Comparison of ENCODE assay signal across 19 cellular contexts in genomic region chr7:108310351-108310750, GRCh38.
DNase-seq lines count a peak whose midpoint lies in the region; ATAC-seq and TF ChIP-seq lines count a peak whose summit lies in the region.
"Had no signal": no experiment of that assay in that cellular context is flagged by ENCODE, and none has a peak within 500 bp of the region (broad histone marks: within the 10 kb centered on the region; RNA-seq: fewer than 3 reads in every experiment).

No MANE protein-coding gene starts in this region.

- intact Hi-C loops in CD14-positive monocyte (cut with micrococcal nuclease) = no loop called here
- intact Hi-C loops in CD8-positive, alpha-beta T cell (cut with DNase I, micrococcal nuclease) = no loop called here

- CTCF ChIA-PET in CD8-positive, alpha-beta T cell (lab: Charles Lee) = no interaction called here

- H3K36me3 Mint-ChIP-seq in CD14-positive monocyte = no peaks in the 10 kb centered on the region
- peaks cover 15% of the 10 kb centered on the region for H3K36me3 Mint-ChIP-seq in CD8-positive, alpha-beta T cell
- H3K36me3 Mint-ChIP-seq in mesothelial cell of epicardium = no peaks in the 10 kb centered on the region

- in situ Hi-C loops in astrocyte of the spinal cord (cut with HindIII; ENCODE audit: low sequenced_read_pairs) = no loop called here

- DNase-seq in HCEC 1CT = peak; percentile 14
- DNase-seq in astrocyte of the spinal cord (ENCODE audit: low read depth, low spot score) = peak; percentile 62
- DNase-seq in fibroblast of peridontal ligament (ENCODE audit: extremely low read depth) = peak; percentile 54
- peak; percentile 67 for DNase-seq in skeletal muscle cell (ENCODE audit: low read depth)
- no peak for DNase-seq in NCI-H2196 (lab: John Stamatoyannopoulos, UW; ENCODE audit: unreplicated experiment)
- DNase-seq in CD14-positive monocyte (ENCODE audit: low spot score) = no peak
- no peak for DNase-seq in CD8-positive, alpha-beta T cell
- no peak for DNase-seq in mesothelial cell of epicardium (ENCODE audit: low spot score in 2 of 2, unreplicated experiment in 2 of 2)
- DNase-seq: activated CD4-positive, alpha-beta T cell treated with anti-CD3 and anti-CD28 coated beads for 36 hours; activated naive CD4-positive, alpha-beta T cell treated with anti-CD3 and anti-CD28 coated beads, Interleukin-2, amount 50 U/mL, for 16 hours; cerebellar nuclear complex; NCI-H1092 treated with DMSO at 0.1 percent for 48 hours; pancreas; SJCRH30; stimulated activated naive CD4-positive, alpha-beta T cell treated with Interleukin-2 at 50 U/mL for 16 hours; T-helper 9 cell had no signal

- H3K4me3 ChIP-seq in astrocyte of the spinal cord (ENCODE audit: low read depth, low read length) (no peak overlapping the region), skeletal muscle cell (ENCODE audit: low read depth, low read length) (no peak overlapping the region)
- no peak overlapping the region for H3K4me3 ChIP-seq in CD8-positive, alpha-beta T cell (ENCODE audit: low read depth, low read length)
- H3K4me3 ChIP-seq: hepatocyte, pancreas, SJCRH30, smooth muscle cell had no signal

- ATAC-seq in CD8-positive, alpha-beta T cell = no peak
- ATAC-seq: activated CD4-positive, alpha-beta T cell treated with anti-CD3 and anti-CD28 coated beads for 36 hours; pancreas had no signal

- H3K27ac Mint-ChIP-seq in CD14-positive monocyte (no peak overlapping the region), mesothelial cell of epicardium (no peak overlapping the region)
- no peak overlapping the region for H3K27ac Mint-ChIP-seq in CD8-positive, alpha-beta T cell
- H3K27ac Mint-ChIP-seq: activated CD4-positive, alpha-beta T cell treated with anti-CD3 and anti-CD28 coated beads for 36 hours; B cell had no signal

- H3K36me3 ChIP-seq in CD8-positive, alpha-beta T cell (ENCODE audit: insufficient read depth, low read length) = no peaks in the 10 kb centered on the region
- H3K36me3 ChIP-seq: pancreas, SJCRH30 had no signal

- no peaks in the 10 kb centered on the region for H3K9me3 ChIP-seq in CD8-positive, alpha-beta T cell (ENCODE audit: low read length)
- H3K9me3 ChIP-seq: pancreas, SJCRH30 had no signal

- H3K27ac ChIP-seq in CD8-positive, alpha-beta T cell (ENCODE audit: low read depth, low read length) = no peak overlapping the region
- H3K27ac ChIP-seq: hepatocyte, pancreas, SJCRH30 had no signal

- TF ChIP-seq CTCF in astrocyte of the spinal cord (IDR thresholded peaks at IDR 0.05; ENCODE audit: low read depth, low read length) (no peak), CD14-positive monocyte (IDR thresholded peaks at IDR 0.05) (no peak), mesothelial cell of epicardium (IDR thresholded peaks at IDR 0.05; ENCODE audit: unreplicated experiment) (no peak)
- no peak for TF ChIP-seq CTCF in CD8-positive, alpha-beta T cell (IDR thresholded peaks at IDR 0.05)

- peaks cover 0 to 4% (median 2%) of the 10 kb centered on the region in 3 donors for H3K27me3 Mint-ChIP-seq in CD14-positive monocyte (ENCODE audit: low read depth in 3 of 3)
- no peaks in the 10 kb centered on the region for H3K27me3 Mint-ChIP-seq in CD8-positive, alpha-beta T cell (ENCODE audit: low read depth)
- no peaks in the 10 kb centered on the region for H3K27me3 Mint-ChIP-seq in mesothelial cell of epicardium (ENCODE audit: low read depth)
- H3K27me3 Mint-ChIP-seq: B cell had no signal

- no peaks in the 10 kb centered on the region for H3K27me3 ChIP-seq in CD8-positive, alpha-beta T cell (ENCODE audit: insufficient read depth, low read length)
- H3K27me3 ChIP-seq: hepatocyte, pancreas, SJCRH30 had no signal

- H3K4me1 Mint-ChIP-seq in CD14-positive monocyte = no peaks in the 10 kb centered on the region
- no peaks in the 10 kb centered on the region for H3K4me1 Mint-ChIP-seq in CD8-positive, alpha-beta T cell (ENCODE audit: low read depth)
- no peaks in the 10 kb centered on the region for H3K4me1 Mint-ChIP-seq in mesothelial cell of epicardium

- POLR2A ChIA-PET in CD8-positive, alpha-beta T cell (lab: Charles Lee) = interaction anchor here (0.9 kb wide), 1 partner anchor 12 kb away, joined by 3 read pairs; no protein-coding TSS in a partner anchor

- peaks cover 0 to 3% (median 0%) of the 10 kb centered on the region in 7 donors for H3K9me3 Mint-ChIP-seq in CD14-positive monocyte
- H3K9me3 Mint-ChIP-seq in CD8-positive, alpha-beta T cell = no peaks in the 10 kb centered on the region
- H3K9me3 Mint-ChIP-seq in mesothelial cell of epicardium = no peaks in the 10 kb centered on the region

- no peak overlapping the region for H3K4me3 Mint-ChIP-seq in CD14-positive monocyte
- no peak overlapping the region for H3K4me3 Mint-ChIP-seq in CD8-positive, alpha-beta T cell
- no peak overlapping the region for H3K4me3 Mint-ChIP-seq in mesothelial cell of epicardium
- H3K4me3 Mint-ChIP-seq: activated CD4-positive, alpha-beta T cell treated with anti-CD3 and anti-CD28 coated beads for 36 hours; B cell had no signal

- H3K4me1 ChIP-seq in CD8-positive, alpha-beta T cell (ENCODE audit: insufficient read depth, low read length) = no peaks in the 10 kb centered on the region
- H3K4me1 ChIP-seq: SJCRH30 had no signal

Comparison
In these comparisons a context has a peak if more than half of its experiments do, and no peak if none do; other contexts are left out.
1. DNase-seq: peak in HCEC 1CT (single experiment), astrocyte of the spinal cord (single experiment), fibroblast of peridontal ligament (single experiment) and skeletal muscle cell (single experiment); none in NCI-H2196 (single experiment), CD14-positive monocyte (single experiment), CD8-positive, alpha-beta T cell (0 of 7) and mesothelial cell of epicardium (0 of 2).